ENCODE assay signal across 22 cellular contexts in genomic region chr5:147880461-147880860, GRCh38. TPM values are rescaled to one million over a fixed set of nuclear protein-coding genes. Genes with fewer than 3 reads are reported as not detected.
A peak's percentile ranks its signal among the peaks of the same experiment; 100 is the strongest.
DNase-seq lines count a peak whose midpoint lies in the region; ATAC-seq, FAIRE-seq and TF ChIP-seq lines count a peak whose summit lies in the region.
"Had no signal": no experiment of that assay in that cellular context is flagged by ENCODE, and none has a peak within 500 bp of the region (broad histone marks: within the 10 kb centered on the region; RNA-seq: fewer than 3 reads in every experiment).

No MANE protein-coding gene starts in this region.

- H3K9me3 ChIP-seq in smooth muscle cell (replicated peaks; ENCODE audit: low read depth), result no peaks in the 10 kb centered on the region
- H3K9me3 ChIP-seq: A549, HAP-1 had no signal

- ATAC-seq in stimulated activated naive CD8-positive, alpha-beta T cell treated with anti-CD3 and anti-CD28 coated beads, Interleukin-15, Interleukin-2, amounts not matched to agents 100 U/mL and 50 U/mL, for 24 hours, result no peak
- ATAC-seq in GM21515 (IDR thresholded peaks at IDR 0.05; ENCODE audit: unreplicated experiment), result no peak
- ATAC-seq: A549, HepG2 had no signal

- peaks cover 1% of the 10 kb centered on the region for H3K27me3 ChIP-seq in bronchial epithelial cell (ENCODE audit: control insufficient read depth, insufficient read depth, low read length)
- peaks cover 88% of the 10 kb centered on the region for H3K27me3 ChIP-seq in smooth muscle cell (ENCODE audit: low read depth)

- H3K4me3 ChIP-seq in bronchial epithelial cell (ENCODE audit: low read depth, low read length) (no peak overlapping the region), smooth muscle cell (no peak overlapping the region)
- H3K4me3 ChIP-seq: A549, HAP-1 had no signal

- H3K9ac ChIP-seq in smooth muscle cell (ENCODE audit: low read depth), result no peak overlapping the region

- no peaks in the 10 kb centered on the region for H3K4me1 ChIP-seq in smooth muscle cell (ENCODE audit: low read depth)
- H3K4me1 ChIP-seq: A549 had no signal

- no peaks in the 10 kb centered on the region for H3K36me3 ChIP-seq in bronchial epithelial cell (ENCODE audit: control insufficient read depth, insufficient read depth, low read length)
- no peaks in the 10 kb centered on the region for H3K36me3 ChIP-seq in smooth muscle cell (ENCODE audit: low read depth)
- H3K36me3 ChIP-seq: HAP-1 had no signal

- 90% methylated on average over 2 of the region's 2 CpGs for WGBS in smooth muscle cell (ENCODE audit: low lambda C conversion rate)

- H3K79me2 ChIP-seq in smooth muscle cell (ENCODE audit: low read depth), result no peaks in the 10 kb centered on the region

- DNase-seq in DMS53 (lab: John Stamatoyannopoulos, UW) (peak; percentile 19), DMS53 treated with DMSO at 0.1 percent for 48 hours (lab: John Stamatoyannopoulos, UW; ENCODE audit: unreplicated experiment) (no peak), bronchial epithelial cell (ENCODE audit: low read depth) (peak; percentile 46), foreskin melanocyte (peak; percentile 55), smooth muscle cell (lab: John Stamatoyannopoulos, UW; ENCODE audit: unreplicated experiment) (no peak)
- DNase-seq in stimulated activated naive CD8-positive, alpha-beta T cell treated with anti-CD3 and anti-CD28 coated beads, Interleukin-15, Interleukin-2, amounts not matched to agents 100 U/mL and 50 U/mL, for 24 hours, result no peak
- DNase-seq in activated CD8-positive, alpha-beta memory T cell treated with anti-CD3 and anti-CD28 coated beads, Interleukin-2, amount 50 U/mL, for 48 hours, result no peak
- DNase-seq: AML-193; CD4-positive, alpha-beta memory T cell; COR-L47; DMS79 treated with DMSO at 0.1 percent for 48 hours; GF-D8 had no signal

- TF ChIP-seq CTCF in bronchial epithelial cell (IDR thresholded peaks at IDR 0.05; ENCODE audit: insufficient read depth, low read length, severe bottlenecking) (no peak), smooth muscle cell (IDR thresholded peaks at IDR 0.05; ENCODE audit: borderline replicate concordance, insufficient read depth, poor library complexity, severe bottlenecking) (no peak)

- no peaks in the 10 kb centered on the region for H4K20me1 ChIP-seq in smooth muscle cell (ENCODE audit: low read depth)

- FAIRE-seq in bronchial epithelial cell (lab: Jason Lieb, UNC), result no peak
- FAIRE-seq: A549, D721Med, HepG2 had no signal

- H2AFZ ChIP-seq in smooth muscle cell (ENCODE audit: low read depth), result no peak overlapping the region

- no peaks in the 10 kb centered on the region for H3F3A ChIP-seq in smooth muscle cell (ENCODE audit: low read depth)

- H3K27ac ChIP-seq in smooth muscle cell (ENCODE audit: low read depth), result peak overlapping the region; percentile 37
- H3K27ac ChIP-seq: 22Rv1, A549, C4-2B had no signal

- no peak overlapping the region for H3K4me2 ChIP-seq in smooth muscle cell
- H3K4me2 ChIP-seq: A549 had no signal

RNA-seq across cellular contexts. Expression of gene SCGB3A2, which starts 1.9 kb away (rescaled TPM):
- total RNA-seq in bronchial epithelial cell (not detected in 2 replicates), smooth muscle cell (2.3 and 2.7 TPM in 2 replicates)
- polyA plus RNA-seq in smooth muscle cell, result 3.9 and 13.2 TPM in 2 replicates
- total RNA-seq: CD4-positive, alpha-beta memory T cell; H4; HepG2 had no signal
- polyA plus RNA-seq: A549; BJ; CD4-positive, alpha-beta memory T cell; HepG2; IgD-negative memory B cell had no signal

RNA-seq across cellular contexts. Expression of gene C5orf46, which starts 25.9 kb away (rescaled TPM):
- total RNA-seq in bronchial epithelial cell (not detected in 2 replicates), smooth muscle cell (15.1 and 27.1 TPM in 2 replicates)
- 10.2 and 43.3 TPM in 2 replicates for polyA plus RNA-seq in smooth muscle cell
- total RNA-seq: CD4-positive, alpha-beta memory T cell; HepG2 had no signal
- polyA plus RNA-seq: A549; CD4-positive, alpha-beta memory T cell; HepG2; IgD-negative memory B cell had no signal

RNA-seq across cellular contexts. Expression of gene SPINK1, which starts 49.0 kb away (rescaled TPM):
- 0.51 and 1.1 TPM in 2 replicates for total RNA-seq in bronchial epithelial cell
- total RNA-seq in smooth muscle cell, result 0.49 TPM in 1 of 2 replicates, not detected in the other
- polyA plus RNA-seq in smooth muscle cell, result 0.69 and 5.3 TPM in 2 replicates
- total RNA-seq: CD4-positive, alpha-beta memory T cell; H4 had no signal
- polyA plus RNA-seq: BJ; CD4-positive, alpha-beta memory T cell; IgD-negative memory B cell had no signal

Comparison
In these comparisons a context has a peak if more than half of its experiments do, and no peak if none do; other contexts are left out.
1. DNase-seq: peak in DMS53 (single experiment), bronchial epithelial cell (single experiment) and foreskin melanocyte (single experiment); none in DMS53 treated with DMSO at 0.1 percent for 48 hours (single experiment), smooth muscle cell (single experiment), stimulated activated naive CD8-positive, alpha-beta T cell treated with anti-CD3 and anti-CD28 coated beads, Interleukin-15, Interleukin-2, amounts not matched to agents 100 U/mL and 50 U/mL, for 24 hours (single experiment) and activated CD8-positive, alpha-beta memory T cell treated with anti-CD3 and anti-CD28 coated beads, Interleukin-2, amount 50 U/mL, for 48 hours (single experiment).
2. RNA of gene C5orf46, which starts 25.9 kb away (total RNA-seq): 15.1 to 27.1 TPM in smooth muscle cell; not detected in bronchial epithelial cell; every median in the first group is over 10 times any median in the second.